Comparison of ENCODE assay signal across 1 cellular context in genomic region chr1:63063367-63063766, GRCh38.
TF ChIP-seq lines count a peak whose summit lies in the region.

No MANE protein-coding gene starts in this region.

TF ChIP-seq in HepG2, 621 proteins besides CTCF, POLR2A, EP300 and RAD21 (continued from another document):
- TF ChIP-seq ZC3H13 (CRISPR knock-in tag; IDR thresholded peaks at IDR 0.05) (no peak), ZNF207 (IDR thresholded peaks at IDR 0.05; ENCODE audit: borderline replicate concordance) (no peak), ZGPAT (CRISPR knock-in tag; IDR thresholded peaks at IDR 0.05) (no peak), IKZF5 (CRISPR knock-in tag; IDR thresholded peaks at IDR 0.05) (no peak), ZNF790 (CRISPR knock-in tag; IDR thresholded peaks at IDR 0.05; ENCODE audit: borderline replicate concordance) (no peak), DDIT3 (CRISPR knock-in tag; IDR thresholded peaks at IDR 0.05) (no peak), ZNF569 (CRISPR knock-in tag; IDR thresholded peaks at IDR 0.05; ENCODE audit: borderline replicate concordance) (no peak)
